8 cellular contexts compared by ENCODE assay signal in genomic region chr11:65503606-65503922, GRCh38. TPM values are rescaled to one million over a fixed set of nuclear protein-coding genes. Genes with fewer than 3 reads are reported as not detected.
DNase-seq lines count a peak whose midpoint lies in the region; ATAC-seq and TF ChIP-seq lines count a peak whose summit lies in the region.

No MANE protein-coding gene starts in this region.

- CTCF ChIA-PET in OCI-LY7 (lab: Charles Lee; ENCODE audit: unreplicated experiment) = no interaction called here

- H3K36me3 ChIP-seq in DOHH2 (ENCODE audit: control insufficient read depth, low read length) = peaks cover 79% of the 10 kb centered on the region
- H3K36me3 ChIP-seq in OCI-LY7 (ENCODE audit: insufficient read depth, low read length) = peaks cover 78% of the 10 kb centered on the region
- H3K36me3 ChIP-seq in parathyroid adenoma (ENCODE audit: control insufficient read depth, insufficient read depth, low read length) = peaks cover 46% of the 10 kb centered on the region

- POLR2A ChIA-PET in OCI-LY7 (lab: Charles Lee) = interaction anchor here (1.0 to 7.8 kb wide), 3 partner anchors 14 to 83 kb away, joined by 5 to 237 read pairs (median 26); partner anchors contain the start of gene NEAT1

- BruUV-seq in OCI-LY7 (replicated peaks; lab: Mats Ljungman, UMichigan) = no TSS peak

- H3K27ac ChIP-seq in DOHH2 (ENCODE audit: low read depth, low read length) (peak overlapping the region; percentile 99), OCI-LY7 (ENCODE audit: low read depth, low read length, poor library complexity, severe bottlenecking) (peak overlapping the region; percentile 98), parathyroid adenoma (peak overlapping the region; percentile 100)

- no peak for TF ChIP-seq CTCF in DOHH2 (IDR thresholded peaks at IDR 0.05; ENCODE audit: low read depth, low read length, poor library complexity, severe bottlenecking)
- TF ChIP-seq CTCF in OCI-LY7 (conservative IDR thresholded peaks at IDR 0.05; ENCODE audit: low read length) = no peak
- TF ChIP-seq CTCF in epithelial cell of proximal tubule (conservative IDR thresholded peaks at IDR 0.05; ENCODE audit: low read depth, low read length) = no peak
- TF ChIP-seq CTCF in parathyroid adenoma (IDR thresholded peaks at IDR 0.05) = no peak

- no peak for ATAC-seq in GM18861 (IDR thresholded peaks at IDR 0.05; ENCODE audit: unreplicated experiment)

- H3K9ac ChIP-seq in parathyroid adenoma = peak overlapping the region; percentile 99

- H3K79me2 ChIP-seq in DOHH2 (ENCODE audit: control insufficient read depth, low read length) (peaks cover 78% of the 10 kb centered on the region), OCI-LY7 (ENCODE audit: insufficient read depth, low read depth, low read length) (peaks cover 80% of the 10 kb centered on the region), parathyroid adenoma (peaks cover 67% of the 10 kb centered on the region)

- H4K20me1 ChIP-seq in DOHH2 (ENCODE audit: control insufficient read depth, insufficient read depth, low read depth, low read length) = peaks cover 48% of the 10 kb centered on the region
- H4K20me1 ChIP-seq in OCI-LY7 (ENCODE audit: insufficient read depth, low read length) = peaks cover 69% of the 10 kb centered on the region

- no peaks in the 10 kb centered on the region for H3K9me3 ChIP-seq in DOHH2 (ENCODE audit: control insufficient read depth, insufficient read depth, low read length)
- H3K9me3 ChIP-seq in OCI-LY7 (ENCODE audit: low read length) = no peaks in the 10 kb centered on the region
- no peaks in the 10 kb centered on the region for H3K9me3 ChIP-seq in parathyroid adenoma (ENCODE audit: control insufficient read depth, low read length)

- H2AFZ ChIP-seq in OCI-LY7 (ENCODE audit: low read length) (no peak overlapping the region), parathyroid adenoma (no peak overlapping the region)

- H3K4me1 ChIP-seq in DOHH2 (ENCODE audit: control insufficient read depth, low read length) = peaks cover 64% of the 10 kb centered on the region
- H3K4me1 ChIP-seq in OCI-LY7 (ENCODE audit: insufficient read depth, low read length, poor library complexity, severe bottlenecking) = peaks cover 50% of the 10 kb centered on the region
- peaks cover 7% of the 10 kb centered on the region for H3K4me1 ChIP-seq in parathyroid adenoma

- peaks cover 94% of the 10 kb centered on the region for H3F3A ChIP-seq in DOHH2 (ENCODE audit: control insufficient read depth, insufficient read depth)

- H3K9me2 ChIP-seq in DOHH2 (replicated peaks; ENCODE audit: control insufficient read depth, low read length) = no peaks in the 10 kb centered on the region
- H3K9me2 ChIP-seq in OCI-LY7 (ENCODE audit: insufficient read depth, low read length) = no peaks in the 10 kb centered on the region

- H3K4me2 ChIP-seq in DOHH2 (ENCODE audit: low read length) (peak overlapping the region; percentile 92), OCI-LY7 (ENCODE audit: low read length) (peak overlapping the region; percentile 98), parathyroid adenoma (ENCODE audit: low read length) (peak overlapping the region; percentile 95)

- intact Hi-C loops in OCI-LY7 (cut with micrococcal nuclease; ENCODE audit: unreplicated experiment) = no loop called here

- peak overlapping the region; percentile 85 for H3K4me3 ChIP-seq in DOHH2 (ENCODE audit: low read length)
- peak overlapping the region; percentile 79 for H3K4me3 ChIP-seq in OCI-LY7 (ENCODE audit: low read depth, low read length, poor library complexity, severe bottlenecking)
- H3K4me3 ChIP-seq in epithelial cell of proximal tubule (ENCODE audit: low read depth, low read length) = peak overlapping the region; percentile 97
- H3K4me3 ChIP-seq in parathyroid adenoma (ENCODE audit: low read depth, low read length) = peak overlapping the region; percentile 100

- H3K27me3 ChIP-seq in DOHH2 (ENCODE audit: control insufficient read depth, low read length) = no peaks in the 10 kb centered on the region
- H3K27me3 ChIP-seq in parathyroid adenoma (ENCODE audit: control insufficient read depth, insufficient read depth, low read length) = no peaks in the 10 kb centered on the region

- no peak for DNase-seq in OCI-LY7 (ENCODE audit: low spot score)
- no peak for DNase-seq in epithelial cell of proximal tubule (ENCODE audit: low read depth)
- no peak for DNase-seq in NK-92 (lab: John Stamatoyannopoulos, UW; ENCODE audit: unreplicated experiment)
- no peak for DNase-seq in NCI-H2196 treated with DMSO at 0.1 percent for 48 hours (lab: John Stamatoyannopoulos, UW; ENCODE audit: unreplicated experiment)
- DNase-seq in mesenteric fat pad (ENCODE audit: low spot score) = no peak

RNA-seq across cellular contexts. Expression of gene MALAT1, which starts 4.7 kb away (rescaled TPM):
- total RNA-seq in OCI-LY7 (2014; rRNA removed; shearing (Covaris generic)) = 3,446 and 3,598 TPM in 2 replicates
- 5,974 and 7,097 TPM in 2 replicates for total RNA-seq in OCI-LY7 (2022)
- 343 and 1,362 TPM in 2 replicates for total RNA-seq in epithelial cell of proximal tubule
- total RNA-seq in mesenteric fat pad = 11,495 TPM

RNA-seq across cellular contexts. Expression of gene SCYL1, which starts 21.3 kb away (rescaled TPM):
- 43.2 and 56.8 TPM in 2 replicates for total RNA-seq in OCI-LY7 (2014; rRNA removed; shearing (Covaris generic))
- total RNA-seq in OCI-LY7 (2022) (62.9 and 70.0 TPM in 2 replicates), epithelial cell of proximal tubule (81.2 and 101 TPM in 2 replicates), mesenteric fat pad (87.0 TPM)

RNA-seq across cellular contexts. Expression of gene LTBP3, which starts 54.6 kb away (rescaled TPM):
- 11.2 and 17.4 TPM in 2 replicates for total RNA-seq in OCI-LY7 (2014; rRNA removed; shearing (Covaris generic))
- 10.0 and 13.8 TPM in 2 replicates for total RNA-seq in OCI-LY7 (2022)
- 34.9 and 102 TPM in 2 replicates for total RNA-seq in epithelial cell of proximal tubule
- 91.9 TPM for total RNA-seq in mesenteric fat pad
